27 cellular contexts compared by ENCODE assay signal in genomic region chr5:172498431-172499129, GRCh38. TPM values are rescaled to one million over a fixed set of nuclear protein-coding genes. Genes with fewer than 3 reads are reported as not detected.
DNase-seq lines count a peak whose midpoint lies in the region; ATAC-seq and TF ChIP-seq lines count a peak whose summit lies in the region.
"Had no signal": no experiment of that assay in that cellular context is flagged by ENCODE, and none has a peak within 500 bp of the region (broad histone marks: within the 10 kb centered on the region; RNA-seq: fewer than 3 reads in every experiment).

No MANE protein-coding gene starts in this region.

- no peaks in the 10 kb centered on the region for H3K27me3 ChIP-seq in suprapubic skin
- H3K27me3 ChIP-seq: gastroesophageal sphincter, hepatocyte, uterus had no signal

- no peak for TF ChIP-seq EP300 in suprapubic skin (IDR thresholded peaks at IDR 0.05)

- peak overlapping the region; percentile 92 for H3K27ac Mint-ChIP-seq in neural crest cell (ENCODE audit: unreplicated experiment)
- H3K27ac Mint-ChIP-seq: activated T-cell treated with anti-CD3 and anti-CD28 coated beads, Interleukin-2, amount 50 U/mL, for 24 hours; memory B cell; T-helper 2 cell treated with Interferon-gamma antibody and Interleukin-4, amounts not matched to agents 5 μg/mL and 100 μg/mL, for 36 hours had no signal

- H3K36me3 Mint-ChIP-seq in neural crest cell (ENCODE audit: low read depth) = no peaks in the 10 kb centered on the region
- H3K36me3 Mint-ChIP-seq: brain, memory B cell had no signal

- H3K9me3 Mint-ChIP-seq in neural crest cell = no peaks in the 10 kb centered on the region
- H3K9me3 Mint-ChIP-seq: memory B cell; T-helper 2 cell treated with Interferon-gamma antibody and Interleukin-4, amounts not matched to agents 5 μg/mL and 100 μg/mL, for 36 hours had no signal

- no peak for ATAC-seq in GM18498 (IDR thresholded peaks at IDR 0.05; ENCODE audit: unreplicated experiment)
- ATAC-seq: gastroesophageal sphincter had no signal

- peaks cover 9% of the 10 kb centered on the region for H3K4me1 ChIP-seq in suprapubic skin

- peaks cover 28% of the 10 kb centered on the region for H3K4me1 Mint-ChIP-seq in neural crest cell
- H3K4me1 Mint-ChIP-seq: memory B cell had no signal

- H3K4me3 ChIP-seq in suprapubic skin = no peak overlapping the region
- H3K4me3 ChIP-seq: gastroesophageal sphincter, GM23248, hepatocyte, skin epidermis, uterus had no signal

- H3K27me3 Mint-ChIP-seq in neural crest cell (ENCODE audit: low read depth) = no peaks in the 10 kb centered on the region

- H3K27ac ChIP-seq in suprapubic skin = no peak overlapping the region
- H3K27ac ChIP-seq: GM23248, hepatocyte, uterus had no signal

- DNase-seq in activated CD8-positive, alpha-beta memory T cell treated with anti-CD3 and anti-CD28 coated beads for 24 hours = peak; percentile 32
- DNase-seq in activated CD8-positive, alpha-beta memory T cell treated with anti-CD3 and anti-CD28 coated beads, Interleukin-2, amount 50 U/mL, for 4 hours = no peak
- peak; percentile 36 for DNase-seq in ecto neural progenitor cell (ENCODE audit: low spot score)
- peak; percentile 0 for DNase-seq in neural crest cell (ENCODE audit: low read depth, low spot score)
- DNase-seq in suprapubic skin (ENCODE audit: low spot score in 2 of 2) = peak; percentile 23 to 48
- DNase-seq in SIG-M5 (lab: John Stamatoyannopoulos, UW) = no peak
- DNase-seq in activated naive CD4-positive, alpha-beta T cell treated with anti-CD3 and anti-CD28 coated beads, Interleukin-2, amount 50 U/mL, for 16 hours = no peak
- DNase-seq: activated CD4-positive, alpha-beta T cell treated with anti-CD3 and anti-CD28 coated beads for 1 hour; activated naive CD4-positive, alpha-beta T cell; cerebellar nuclear complex; DMS79 treated with DMSO at 0.1 percent for 48 hours; GM23248; Karpas-422; NCI-H1417 treated with DMSO at 0.1 percent for 48 hours; NCI-H2081 treated with DMSO at 0.1 percent for 48 hours; NCI-H2227 treated with DMSO at 0.1 percent for 48 hours; NCI-H526 treated with DMSO at 0.1 percent for 48 hours; stimulated activated naive CD4-positive, alpha-beta T cell had no signal

- H3K4me3 Mint-ChIP-seq in neural crest cell = no peak overlapping the region
- H3K4me3 Mint-ChIP-seq: activated T-cell treated with anti-CD3 and anti-CD28 coated beads, Interleukin-2, amount 50 U/mL, for 24 hours; brain; memory B cell; T-helper 2 cell treated with Interferon-gamma antibody and Interleukin-4, amounts not matched to agents 5 μg/mL and 100 μg/mL, for 36 hours had no signal

- 92% methylated on average over 12 of the region's 12 CpGs for WGBS in suprapubic skin

- TF ChIP-seq CTCF in neural crest cell (conservative IDR thresholded peaks at IDR 0.05) = no peak
- no peak for TF ChIP-seq CTCF in suprapubic skin (IDR thresholded peaks at IDR 0.05)

- H3K9me3 ChIP-seq in suprapubic skin = no peaks in the 10 kb centered on the region
- H3K9me3 ChIP-seq: gastroesophageal sphincter, uterus had no signal

- TF ChIP-seq POLR2A in suprapubic skin (IDR thresholded peaks at IDR 0.05) = no peak

- H3K36me3 ChIP-seq in suprapubic skin = no peaks in the 10 kb centered on the region
- H3K36me3 ChIP-seq: gastroesophageal sphincter, uterus had no signal

RNA-seq across cellular contexts. Expression of gene SH3PXD2B, which starts 44.3 kb away (rescaled TPM):
- total RNA-seq in neural crest cell (86.1 and 89.1 TPM in 2 replicates), suprapubic skin (10 to 100 TPM; 29.1 to 42.1 (median 31.3) TPM)

Comparison
In these comparisons a context has a peak if more than half of its experiments do, and no peak if none do; other contexts are left out.
1. DNase-seq: peak in activated CD8-positive, alpha-beta memory T cell treated with anti-CD3 and anti-CD28 coated beads for 24 hours (single experiment), ecto neural progenitor cell (single experiment), neural crest cell (single experiment) and suprapubic skin (2 of 2); none in activated CD8-positive, alpha-beta memory T cell treated with anti-CD3 and anti-CD28 coated beads, Interleukin-2, amount 50 U/mL, for 4 hours (single experiment), SIG-M5 (single experiment) and activated naive CD4-positive, alpha-beta T cell treated with anti-CD3 and anti-CD28 coated beads, Interleukin-2, amount 50 U/mL, for 16 hours (single experiment).